ENCODE assay signal across 16 cellular contexts in genomic region chr1:151653397-151653796, GRCh38. TPM values are rescaled to one million over a fixed set of nuclear protein-coding genes. Genes with fewer than 3 reads are reported as not detected.
DNase-seq lines count a peak whose midpoint lies in the region; ATAC-seq and FAIRE-seq lines count a peak whose summit lies in the region.
"Had no signal": no experiment of that assay in that cellular context is flagged by ENCODE, and none has a peak within 500 bp of the region (broad histone marks: within the 10 kb centered on the region; RNA-seq: fewer than 3 reads in every experiment).

No MANE protein-coding gene starts in this region.

- H3K4me3 ChIP-seq in Jurkat, Clone E6-1 (ENCODE audit: low read length) = no peak overlapping the region
- no peak overlapping the region for H3K4me3 ChIP-seq in mesenchymal stem cell (ENCODE audit: insufficient read depth in 1 of 2, low read depth in 1 of 2, low read length in 2 of 2)
- H3K4me3 ChIP-seq: SJSA1 had no signal

- peaks cover 5 to 8% of the 10 kb centered on the region in 2 experiments for H3K36me3 ChIP-seq in mesenchymal stem cell (ENCODE audit: control insufficient read depth in 1 of 2, insufficient read depth in 2 of 2, low read depth in 1 of 2, low read length in 2 of 2)

- no peaks in the 10 kb centered on the region for H3K4me1 ChIP-seq in mesenchymal stem cell (ENCODE audit: control insufficient read depth, insufficient read depth, low read depth, low read length)
- H3K4me1 ChIP-seq: Caco-2, SJSA1 had no signal

- DNase-seq in CD1c-positive myeloid dendritic cell (ENCODE audit: extremely low spot score) (peak; percentile 24), amniotic epithelial cell (ENCODE audit: low read depth) (peak; percentile 94), mesenchymal stem cell (peak; percentile 88), RCC 7860 (ENCODE audit: low spot score) (no peak)
- DNase-seq in Jurkat, Clone E6-1 (ENCODE audit: low read depth, low spot score) = peak; percentile 26
- DNase-seq in activated CD4-positive, alpha-beta T cell treated with anti-CD3 and anti-CD28 coated beads, Interleukin-2, amount 10 ng/mL, durations not matched to agents 24 days and 14 days = no peak
- DNase-seq: activated T-cell treated with anti-CD3 and anti-CD28 coated beads for 4 hours; Caco-2; NCI-H1436; NCI-H526; stimulated activated CD4-positive, alpha-beta T cell treated with anti-CD3 and anti-CD28 coated beads, Interleukin-4, amount 100 ng/mL, for 24 hours; WERI-Rb-1 had no signal

- no peak overlapping the region for H2BK15ac ChIP-seq in mesenchymal stem cell (ENCODE audit: low read depth, poor library complexity, severe bottlenecking)

- no peaks in the 10 kb centered on the region for H3K9me3 Mint-ChIP-seq in activated CD4-positive, alpha-beta T cell treated with anti-CD3 and anti-CD28 coated beads, Interleukin-2, amount 10 ng/mL, durations not matched to agents 24 days and 14 days

- H3K27me3 Mint-ChIP-seq in activated CD4-positive, alpha-beta T cell treated with anti-CD3 and anti-CD28 coated beads, Interleukin-2, amount 10 ng/mL, durations not matched to agents 24 days and 14 days = no peaks in the 10 kb centered on the region

- intact Hi-C loops in activated CD4-positive, alpha-beta T cell treated with anti-CD3 and anti-CD28 coated beads, Interleukin-2, amount 10 ng/mL, durations not matched to agents 24 days and 14 days (cut with micrococcal nuclease) = no loop called here

- no peak for ATAC-seq in HG02973 (IDR thresholded peaks at IDR 0.05; ENCODE audit: unreplicated experiment)
- no peak for ATAC-seq in HG03571 (IDR thresholded peaks at IDR 0.05; ENCODE audit: unreplicated experiment)

- H3K36me3 Mint-ChIP-seq in activated CD4-positive, alpha-beta T cell treated with anti-CD3 and anti-CD28 coated beads, Interleukin-2, amount 10 ng/mL, durations not matched to agents 24 days and 14 days (ENCODE audit: low read depth) = peaks cover 24% of the 10 kb centered on the region

- no peaks in the 10 kb centered on the region for H3K9me3 ChIP-seq in mesenchymal stem cell (ENCODE audit: control insufficient read depth, low read length)
- H3K9me3 ChIP-seq: Caco-2, SJSA1 had no signal

- H3K4me1 Mint-ChIP-seq in activated CD4-positive, alpha-beta T cell treated with anti-CD3 and anti-CD28 coated beads, Interleukin-2, amount 10 ng/mL, durations not matched to agents 24 days and 14 days = peaks cover 13% of the 10 kb centered on the region
- H3K4me1 Mint-ChIP-seq: mesothelial cell of epicardium had no signal

- no peak overlapping the region for H2BK120ac ChIP-seq in mesenchymal stem cell (ENCODE audit: low read depth, low read length)

- H3K4ac ChIP-seq in mesenchymal stem cell (ENCODE audit: low read depth in 1 of 2, low read length in 2 of 2) = no peak overlapping the region

- no peak overlapping the region for H3K27ac Mint-ChIP-seq in activated CD4-positive, alpha-beta T cell treated with anti-CD3 and anti-CD28 coated beads, Interleukin-2, amount 10 ng/mL, durations not matched to agents 24 days and 14 days
- H3K27ac Mint-ChIP-seq: mesothelial cell of epicardium had no signal

- no peaks in the 10 kb centered on the region for H3K27me3 ChIP-seq in mesenchymal stem cell (ENCODE audit: control insufficient read depth in 1 of 2, insufficient read depth in 1 of 2, low read length in 2 of 2)
- H3K27me3 ChIP-seq: SJSA1 had no signal

- H3K4me2 ChIP-seq in mesenchymal stem cell (ENCODE audit: low read length, poor library complexity, severe bottlenecking) = no peak overlapping the region

- no peak overlapping the region for H4K8ac ChIP-seq in mesenchymal stem cell (ENCODE audit: low read length)

- no peak overlapping the region for H3K9ac ChIP-seq in mesenchymal stem cell (ENCODE audit: low read length)

- no peak overlapping the region for H2AK5ac ChIP-seq in mesenchymal stem cell (ENCODE audit: low read length, severe bottlenecking)

- H3K27ac ChIP-seq in mesenchymal stem cell (ENCODE audit: low read length, poor library complexity, severe bottlenecking) = no peak overlapping the region
- H3K27ac ChIP-seq: SJSA1, WERI-Rb-1 had no signal

- 60% methylated on average over 1 of the region's 1 CpG for WGBS in mesenchymal stem cell

- no peak overlapping the region for H2AFZ ChIP-seq in mesenchymal stem cell (ENCODE audit: low read depth, low read length)

- no peak overlapping the region for H2BK12ac ChIP-seq in mesenchymal stem cell (ENCODE audit: low read length in 2 of 2)

- peaks cover 30% of the 10 kb centered on the region for H3K79me1 ChIP-seq in mesenchymal stem cell (replicated peaks; ENCODE audit: low read length, poor library complexity, severe bottlenecking)

- no peak overlapping the region for H4K91ac ChIP-seq in mesenchymal stem cell (ENCODE audit: low read length)

- no peak overlapping the region for H3K14ac ChIP-seq in mesenchymal stem cell (ENCODE audit: low read length in 2 of 2)

- H3K23ac ChIP-seq in mesenchymal stem cell (ENCODE audit: low read length in 2 of 2) = no peak overlapping the region

- H3K18ac ChIP-seq in mesenchymal stem cell (ENCODE audit: low read depth in 1 of 2, low read length in 2 of 2) = no peak overlapping the region

- H3K4me3 Mint-ChIP-seq in activated CD4-positive, alpha-beta T cell treated with anti-CD3 and anti-CD28 coated beads, Interleukin-2, amount 10 ng/mL, durations not matched to agents 24 days and 14 days = no peak overlapping the region
- H3K4me3 Mint-ChIP-seq: mesothelial cell of epicardium had no signal

- FAIRE-seq in RCC 7860 (lab: Jason Lieb, UNC) = no peak

- no peak overlapping the region for H2BK5ac ChIP-seq in mesenchymal stem cell (ENCODE audit: low read depth, low read length, poor library complexity, severe bottlenecking)

RNA-seq across cellular contexts. Expression of gene SNX27, which starts 41.5 kb away (rescaled TPM):
- polyA plus RNA-seq in Jurkat, Clone E6-1 (2012; ENCODE audit: insufficient read depth, insufficient read length) = 3.6 TPM
- polyA plus RNA-seq in mesenchymal stem cell (2013, experiment 1 of 2) = 19.7 TPM
- 18.9 TPM for polyA plus RNA-seq in mesenchymal stem cell (2013, experiment 2 of 2)
- total RNA-seq in activated CD4-positive, alpha-beta T cell treated with anti-CD3 and anti-CD28 coated beads, Interleukin-2, amount 10 ng/mL, durations not matched to agents 24 days and 14 days = 31.6 and 33.1 TPM in 2 replicates

Comparison
In these comparisons a context has a peak if more than half of its experiments do, and no peak if none do; other contexts are left out.
1. DNase-seq: peak in CD1c-positive myeloid dendritic cell (single experiment), Jurkat, Clone E6-1 (single experiment), amniotic epithelial cell (single experiment) and mesenchymal stem cell (single experiment); none in RCC 7860 (single experiment) and activated CD4-positive, alpha-beta T cell treated with anti-CD3 and anti-CD28 coated beads, Interleukin-2, amount 10 ng/mL, durations not matched to agents 24 days and 14 days (single experiment).